18 cellular contexts compared by ENCODE assay signal in the genomic region with DNA sequence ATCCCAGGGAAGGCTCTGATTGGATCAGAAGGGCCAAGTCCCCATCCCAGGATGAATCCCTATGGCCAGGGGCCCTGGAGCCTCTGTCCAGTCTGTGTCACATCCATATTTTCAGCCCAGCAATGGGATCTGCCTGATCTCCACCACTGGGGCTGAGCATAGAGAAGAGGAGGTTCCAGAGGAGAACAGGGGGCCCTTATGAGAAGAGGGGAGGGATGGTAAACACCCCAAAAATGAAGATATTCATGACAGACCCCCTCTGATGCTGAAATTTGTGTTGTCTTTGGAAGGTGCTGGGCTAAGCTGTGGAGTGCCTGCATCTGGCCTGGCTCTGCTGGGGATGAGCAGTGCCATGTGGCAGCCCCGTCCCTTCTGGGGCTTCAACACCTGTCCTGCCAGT. TPM values are rescaled to one million over a fixed set of nuclear protein-coding genes. Genes with fewer than 3 reads are reported as not detected.
DNase-seq lines count a peak whose midpoint lies in the region; ATAC-seq, FAIRE-seq and TF ChIP-seq lines count a peak whose summit lies in the region.
"Had no signal": no experiment of that assay in that cellular context is flagged by ENCODE, and none has a peak within 500 bp of the region (broad histone marks: within the 10 kb centered on the region; RNA-seq: fewer than 3 reads in every experiment).

No MANE protein-coding gene starts in this region.

- H3K4me1 Mint-ChIP-seq in stimulated activated memory B cell treated with anti-CD40 and anti-IgM and Interleukin-4, amounts not matched to agents 10 μg/mL and 1 μg/mL and 100 μg/mL, for 72 hours: peaks cover 40% of the 10 kb centered on the region

- FAIRE-seq in GM19239 (lab: Jason Lieb, UNC): no peak

- 0 out of 2 replicates have a peak, but pooled peaks have one; percentile 25 for ATAC-seq in Panc1
- no peak for ATAC-seq in foreskin keratinocyte
- no peak for ATAC-seq in HG03521 (IDR thresholded peaks at IDR 0.05; ENCODE audit: unreplicated experiment)
- no peak for ATAC-seq in stimulated activated memory B cell treated with anti-CD40 and anti-IgM and Interleukin-4, amounts not matched to agents 10 μg/mL and 1 μg/mL and 100 μg/mL, for 72 hours

- H3K36me3 ChIP-seq in Panc1 (ENCODE audit: control insufficient read depth, insufficient read depth, low read length) (no peaks in the 10 kb centered on the region), colonic mucosa (no peaks in the 10 kb centered on the region), mesodermal cell (ENCODE audit: control insufficient read depth, insufficient read depth, low read length) (no peaks in the 10 kb centered on the region), stomach smooth muscle (ENCODE audit: control insufficient read depth in 2 of 2, insufficient read depth in 2 of 2, low read length in 2 of 2) (peaks cover 0 to 2% of the 10 kb centered on the region in 2 donors)

- no peak overlapping the region for H3K27ac Mint-ChIP-seq in stimulated activated memory B cell treated with anti-CD40 and anti-IgM and Interleukin-4, amounts not matched to agents 10 μg/mL and 1 μg/mL and 100 μg/mL, for 72 hours
- H3K27ac Mint-ChIP-seq: progenitor cell of endocrine pancreas, type B pancreatic cell had no signal

- H3K4me3 Mint-ChIP-seq in stimulated activated memory B cell treated with anti-CD40 and anti-IgM and Interleukin-4, amounts not matched to agents 10 μg/mL and 1 μg/mL and 100 μg/mL, for 72 hours: no peak overlapping the region
- H3K4me3 Mint-ChIP-seq: type B pancreatic cell had no signal

- intact Hi-C loops in Panc1 (cut with micrococcal nuclease; ENCODE audit: unreplicated experiment): no loop called here
- intact Hi-C loops in colonic mucosa (cut with DNase I): no loop called here

- no peaks in the 10 kb centered on the region for H3K4me1 ChIP-seq in Panc1 (ENCODE audit: control insufficient read depth, insufficient read depth, low read length)
- no peaks in the 10 kb centered on the region for H3K4me1 ChIP-seq in colonic mucosa
- H3K4me1 ChIP-seq in mesodermal cell (ENCODE audit: control insufficient read depth, insufficient read depth, low read length, poor library complexity, severe bottlenecking): peaks cover 42% of the 10 kb centered on the region
- H3K4me1 ChIP-seq in stomach smooth muscle (ENCODE audit: control insufficient read depth, insufficient read depth, low read length): peaks cover 45% of the 10 kb centered on the region
- H3K4me1 ChIP-seq in foreskin keratinocyte: no peaks in the 10 kb centered on the region
- H3K4me1 ChIP-seq: body of pancreas had no signal

- POLR2A ChIA-PET in Panc1 (lab: Charles Lee): no interaction called here

- 100% methylated on average over 1 of the region's 1 CpG for WGBS in mesodermal cell (ENCODE audit: insufficient coverage in 2 of 2), 2 experiments

- no peak for TF ChIP-seq CTCF in Panc1 (IDR thresholded peaks at IDR 0.05)
- no peak for TF ChIP-seq CTCF in colonic mucosa (IDR thresholded peaks at IDR 0.05)
- TF ChIP-seq CTCF in foreskin keratinocyte (conservative IDR thresholded peaks at IDR 0.05): no peak

- H3K4me3 ChIP-seq in Panc1 (ENCODE audit: low read depth in 2 of 2, low read length in 2 of 2) (no peak overlapping the region), colonic mucosa (no peak overlapping the region), mesodermal cell (ENCODE audit: extremely low read depth, insufficient read depth, low read length, poor library complexity, severe bottlenecking) (no peak overlapping the region), stomach smooth muscle (ENCODE audit: low read length in 2 of 2) (no peak overlapping the region)
- H3K4me3 ChIP-seq: body of pancreas had no signal

- DNase-seq in Panc1 (ENCODE audit: low read depth, low spot score): no peak
- DNase-seq in colonic mucosa: no peak
- DNase-seq in foreskin keratinocyte: no peak
- no peak for DNase-seq in GM19239 (ENCODE audit: insufficient read length, low spot score)
- DNase-seq: activated effector memory CD4-positive, alpha-beta T cell treated with Interleukin-2 at 50 U/mL for 16 hours; DMS 273 treated with DMSO at 0.1 percent for 48 hours; NCI-H2029; NCI-H526; SW 1271 had no signal

- H3K27me3 Mint-ChIP-seq in stimulated activated memory B cell treated with anti-CD40 and anti-IgM and Interleukin-4, amounts not matched to agents 10 μg/mL and 1 μg/mL and 100 μg/mL, for 72 hours: no peaks in the 10 kb centered on the region
- H3K27me3 Mint-ChIP-seq: type B pancreatic cell had no signal

- peaks cover 27% of the 10 kb centered on the region for H3K36me3 Mint-ChIP-seq in stimulated activated memory B cell treated with anti-CD40 and anti-IgM and Interleukin-4, amounts not matched to agents 10 μg/mL and 1 μg/mL and 100 μg/mL, for 72 hours
- H3K36me3 Mint-ChIP-seq: type B pancreatic cell had no signal

- H3K27ac ChIP-seq in Panc1 (ENCODE audit: low read length) (no peak overlapping the region), colonic mucosa (peak overlapping the region; percentile 63), mesodermal cell (ENCODE audit: low read depth, low read length, severe bottlenecking) (peak overlapping the region; percentile 94), stomach smooth muscle (ENCODE audit: low read length) (peak overlapping the region; percentile 93), foreskin keratinocyte (no peak overlapping the region)

- in situ Hi-C loops in Panc1 (cut with HindIII; ENCODE audit: low pct_unique_long_range_greater_than_20kb, low sequenced_read_pairs): no loop called here

- H3K9me3 Mint-ChIP-seq in stimulated activated memory B cell treated with anti-CD40 and anti-IgM and Interleukin-4, amounts not matched to agents 10 μg/mL and 1 μg/mL and 100 μg/mL, for 72 hours: peaks cover 9% of the 10 kb centered on the region
- H3K9me3 Mint-ChIP-seq: type B pancreatic cell had no signal

- BruUV-seq in Panc1 (replicated peaks; lab: Mats Ljungman, UMichigan): no TSS peak

- H3K9ac ChIP-seq in colonic mucosa (ENCODE audit: low read depth in 2 of 2, low read length in 2 of 2) (peak overlapping the region in 1 of 2 donors; percentile 24), stomach smooth muscle (ENCODE audit: low read length in 2 of 2) (peak overlapping the region; percentile 18 to 42)

- H3K9me3 ChIP-seq in Panc1 (ENCODE audit: control insufficient read depth, insufficient read depth, low read depth, low read length) (no peaks in the 10 kb centered on the region), colonic mucosa (no peaks in the 10 kb centered on the region), mesodermal cell (ENCODE audit: control insufficient read depth, low read length) (no peaks in the 10 kb centered on the region), stomach smooth muscle (ENCODE audit: control insufficient read depth in 2 of 2, low read length in 2 of 2) (no peaks in the 10 kb centered on the region)
- H3K9me3 ChIP-seq: body of pancreas had no signal

- H3K27me3 ChIP-seq in Panc1 (ENCODE audit: control insufficient read depth, insufficient read depth, low read length) (no peaks in the 10 kb centered on the region), colonic mucosa (no peaks in the 10 kb centered on the region), stomach smooth muscle (ENCODE audit: control insufficient read depth in 1 of 2, insufficient read depth in 2 of 2, low read length in 2 of 2) (no peaks in the 10 kb centered on the region), foreskin keratinocyte (no peaks in the 10 kb centered on the region)
- H3K27me3 ChIP-seq: body of pancreas had no signal

- CTCF ChIA-PET in Panc1 (lab: Charles Lee): no interaction called here

RNA-seq across cellular contexts. Expression of gene KLHL26, which starts 14.5 kb away (rescaled TPM):
- total RNA-seq in Panc1 (2021; ENCODE audit: unreplicated experiment) (4.4 TPM), colonic mucosa (10 to 100 TPM in 1 of 2 donors, 1 to 10 TPM in 1; 7.3 to 14.7 TPM), foreskin keratinocyte (2.4 and 2.8 TPM in 2 replicates)
- polyA plus RNA-seq in Panc1 (2012; ENCODE audit: insufficient read length): 8.5 TPM
- 4.4 TPM for polyA plus RNA-seq in mesodermal cell (2013, experiment 1 of 2)
- polyA plus RNA-seq in mesodermal cell (2013, experiment 2 of 2): 4.5 TPM
- 1.5 and 1.8 TPM in 2 replicates for polyA plus RNA-seq in foreskin keratinocyte

RNA-seq across cellular contexts. Expression of gene CRTC1, which starts 32.2 kb away (rescaled TPM):
- total RNA-seq in Panc1 (2021; ENCODE audit: unreplicated experiment): 18.2 TPM
- polyA plus RNA-seq in Panc1 (2012; ENCODE audit: insufficient read length): 23.4 TPM
- total RNA-seq in colonic mucosa: 10 to 100 TPM in 1 of 2 donors, 1 to 10 TPM in 1; 7.6 to 10.3 TPM
- polyA plus RNA-seq in mesodermal cell (2013, experiment 1 of 2): 11.8 TPM
- 9.2 TPM for polyA plus RNA-seq in mesodermal cell (2013, experiment 2 of 2)
- total RNA-seq in foreskin keratinocyte: 1.7 and 1.9 TPM in 2 replicates
- 2.9 and 3.5 TPM in 2 replicates for polyA plus RNA-seq in foreskin keratinocyte

RNA-seq across cellular contexts. Expression of gene TMEM59L, which starts 38.6 kb away (rescaled TPM):
- 2.4 TPM for total RNA-seq in Panc1 (2021; ENCODE audit: unreplicated experiment)
- polyA plus RNA-seq in Panc1 (2012; ENCODE audit: insufficient read length): 7.3 TPM
- total RNA-seq in colonic mucosa: 1 to 10 TPM in 1 of 2 donors, under 1 TPM in 1; 0.27 to 1.4 TPM
- polyA plus RNA-seq in mesodermal cell (2013, experiment 1 of 2): 14.7 TPM
- polyA plus RNA-seq in mesodermal cell (2013, experiment 2 of 2): 10.4 TPM
- not detected in 2 replicates for total RNA-seq in foreskin keratinocyte
- polyA plus RNA-seq in foreskin keratinocyte: not detected in 2 replicates
- total RNA-seq: activated CD8-positive, alpha-beta memory T cell treated with anti-CD3 and anti-CD28 coated beads for 36 hours had no signal

RNA-seq across cellular contexts. Expression of gene CRLF1, which starts 44.7 kb away (rescaled TPM):
- total RNA-seq in Panc1 (2021; ENCODE audit: unreplicated experiment) (3.5 TPM), colonic mucosa (1 to 10 TPM in 1 of 2 donors, under 1 TPM in 1; 0.84 to 1.6 TPM), foreskin keratinocyte (0.37 and 0.60 TPM in 2 replicates)
- polyA plus RNA-seq in Panc1 (2012; ENCODE audit: insufficient read length): 7.3 TPM
- polyA plus RNA-seq in mesodermal cell (2013, experiment 1 of 2): 75.5 TPM
- polyA plus RNA-seq in mesodermal cell (2013, experiment 2 of 2): 53.2 TPM
- polyA plus RNA-seq in foreskin keratinocyte: 0.13 and 0.20 TPM in 2 replicates
- total RNA-seq: glomerular endothelial cell had no signal

Comparison
In these comparisons a context has a peak if more than half of its experiments do, and no peak if none do; other contexts are left out.
1. H3K27ac ChIP-seq: peak in colonic mucosa (single experiment), mesodermal cell (single experiment) and stomach smooth muscle (single experiment); none in Panc1 (single experiment) and foreskin keratinocyte (single experiment).